In genomic region chr1:202661136-202661845, GRCh38 we compare ENCODE assay signal across 9 cellular contexts. TPM values are rescaled to one million over a fixed set of nuclear protein-coding genes. Genes with fewer than 3 reads are reported as not detected.
DNase-seq lines count a peak whose midpoint lies in the region; ATAC-seq, FAIRE-seq and TF ChIP-seq lines count a peak whose summit lies in the region.
"Had no signal": no experiment of that assay in that cellular context is flagged by ENCODE, and none has a peak within 500 bp of the region (broad histone marks: within the 10 kb centered on the region; RNA-seq: fewer than 3 reads in every experiment).

No MANE protein-coding gene starts in this region.

- POLR2A ChIA-PET in activated CD8-positive, alpha-beta T cell treated with anti-CD3 and anti-CD28 coated beads for 36 hours (lab: Charles Lee), result no interaction called here
- POLR2A ChIA-PET in activated CD8-positive, alpha-beta T cell treated with anti-CD3 and anti-CD28 coated beads, Interleukin-2, amount 10 ng/mL, durations not matched to agents 7 days and 5 days (lab: Charles Lee), result no interaction called here

- no peaks in the 10 kb centered on the region for H3K36me3 Mint-ChIP-seq in activated CD8-positive, alpha-beta T cell treated with anti-CD3 and anti-CD28 coated beads for 36 hours (ENCODE audit: low read depth)
- H3K36me3 Mint-ChIP-seq in activated CD8-positive, alpha-beta T cell treated with anti-CD3 and anti-CD28 coated beads, Interleukin-2, amount 10 ng/mL, durations not matched to agents 7 days and 5 days (ENCODE audit: low read depth), result no peaks in the 10 kb centered on the region
- H3K36me3 Mint-ChIP-seq in endothelial cell (ENCODE audit: low read depth, unreplicated experiment), result no peaks in the 10 kb centered on the region

- H3K4me1 Mint-ChIP-seq in activated CD8-positive, alpha-beta T cell treated with anti-CD3 and anti-CD28 coated beads for 36 hours (ENCODE audit: low read depth), result no peaks in the 10 kb centered on the region
- no peaks in the 10 kb centered on the region for H3K4me1 Mint-ChIP-seq in activated CD8-positive, alpha-beta T cell treated with anti-CD3 and anti-CD28 coated beads, Interleukin-2, amount 10 ng/mL, durations not matched to agents 7 days and 5 days (ENCODE audit: low read depth)
- H3K4me1 Mint-ChIP-seq in endothelial cell (ENCODE audit: unreplicated experiment), result no peaks in the 10 kb centered on the region

- H3K9me3 ChIP-seq in small intestine (ENCODE audit: control insufficient read depth, low read depth), result no peaks in the 10 kb centered on the region

- H3K27ac ChIP-seq in KMS-11 (no peak overlapping the region), small intestine (ENCODE audit: low read depth in 1 of 2, low read length in 1 of 2) (no peak overlapping the region)

- H2AFZ ChIP-seq in KMS-11 (ENCODE audit: low read depth), result no peak overlapping the region

- no peak overlapping the region for H3K4me2 ChIP-seq in KMS-11

- WGBS in small intestine, 3 donors, result 67 to 75% (median 74%) methylated on average over 13 of the region's 13 CpGs

- CTCF ChIA-PET in activated CD8-positive, alpha-beta T cell treated with anti-CD3 and anti-CD28 coated beads for 36 hours (lab: Charles Lee), result no interaction called here
- CTCF ChIA-PET in activated CD8-positive, alpha-beta T cell treated with anti-CD3 and anti-CD28 coated beads, Interleukin-2, amount 10 ng/mL, durations not matched to agents 7 days and 5 days (lab: Charles Lee), result interaction anchor here (0.9 to 1.4 kb wide), 3 partner anchors 14 to 318 kb away, joined by 3 to 4 read pairs (median 3); no protein-coding TSS in a partner anchor

- no peak overlapping the region for H3K9ac ChIP-seq in KMS-11

- intact Hi-C loops in activated CD8-positive, alpha-beta T cell treated with anti-CD3 and anti-CD28 coated beads for 36 hours (cut with micrococcal nuclease), result no loop called here

- no peaks in the 10 kb centered on the region for H3K9me3 Mint-ChIP-seq in activated CD8-positive, alpha-beta T cell treated with anti-CD3 and anti-CD28 coated beads for 36 hours
- H3K9me3 Mint-ChIP-seq in activated CD8-positive, alpha-beta T cell treated with anti-CD3 and anti-CD28 coated beads, Interleukin-2, amount 10 ng/mL, durations not matched to agents 7 days and 5 days (ENCODE audit: insufficient read depth), result no peaks in the 10 kb centered on the region
- H3K9me3 Mint-ChIP-seq in endothelial cell (ENCODE audit: unreplicated experiment), result no peaks in the 10 kb centered on the region

- H3K4me1 ChIP-seq in KMS-11 (ENCODE audit: low read depth, poor library complexity, severe bottlenecking) (no peaks in the 10 kb centered on the region), small intestine (ENCODE audit: control insufficient read depth in 2 of 2, insufficient read depth in 1 of 2, low read depth in 1 of 2, low read length in 1 of 2) (no peaks in the 10 kb centered on the region)

- no peak for DNase-seq in activated CD8-positive, alpha-beta T cell treated with anti-CD3 and anti-CD28 coated beads for 36 hours
- DNase-seq in activated CD8-positive, alpha-beta T cell treated with anti-CD3 and anti-CD28 coated beads, Interleukin-2, amount 10 ng/mL, durations not matched to agents 7 days and 5 days, result no peak
- peak; percentile 7 for DNase-seq in bronchial epithelial cell (ENCODE audit: low read depth)
- peak; percentile 19 for DNase-seq in small intestine
- no peak for DNase-seq in endothelial cell (ENCODE audit: low spot score)
- DNase-seq: activated T-cell treated with anti-CD3 and anti-CD28 coated beads for 4 hours had no signal

- H3K36me3 ChIP-seq in KMS-11 (ENCODE audit: insufficient read depth) (no peaks in the 10 kb centered on the region), bronchial epithelial cell (ENCODE audit: control insufficient read depth, insufficient read depth, low read length) (no peaks in the 10 kb centered on the region), small intestine (ENCODE audit: control insufficient read depth in 2 of 2, insufficient read depth in 2 of 2, low read length in 2 of 2) (no peaks in the 10 kb centered on the region)

- no peaks in the 10 kb centered on the region for H4K20me1 ChIP-seq in KMS-11 (ENCODE audit: insufficient read depth)

- ATAC-seq in activated CD8-positive, alpha-beta T cell treated with anti-CD3 and anti-CD28 coated beads for 36 hours, result peak; percentile 65
- no peak for ATAC-seq in activated CD8-positive, alpha-beta T cell treated with anti-CD3 and anti-CD28 coated beads, Interleukin-2, amount 10 ng/mL, durations not matched to agents 7 days and 5 days
- ATAC-seq in HG02870 (IDR thresholded peaks at IDR 0.05; ENCODE audit: unreplicated experiment), result no peak
- ATAC-seq in HG03442 (IDR thresholded peaks at IDR 0.05; ENCODE audit: unreplicated experiment), result no peak

- peaks cover 21% of the 10 kb centered on the region for H3K27me3 Mint-ChIP-seq in activated CD8-positive, alpha-beta T cell treated with anti-CD3 and anti-CD28 coated beads for 36 hours
- H3K27me3 Mint-ChIP-seq in activated CD8-positive, alpha-beta T cell treated with anti-CD3 and anti-CD28 coated beads, Interleukin-2, amount 10 ng/mL, durations not matched to agents 7 days and 5 days (ENCODE audit: low read depth), result peaks cover 25% of the 10 kb centered on the region
- peaks cover 2% of the 10 kb centered on the region for H3K27me3 Mint-ChIP-seq in endothelial cell (ENCODE audit: unreplicated experiment)

- H3K4me3 Mint-ChIP-seq in activated CD8-positive, alpha-beta T cell treated with anti-CD3 and anti-CD28 coated beads for 36 hours, result no peak overlapping the region
- no peak overlapping the region for H3K4me3 Mint-ChIP-seq in activated CD8-positive, alpha-beta T cell treated with anti-CD3 and anti-CD28 coated beads, Interleukin-2, amount 10 ng/mL, durations not matched to agents 7 days and 5 days
- H3K4me3 Mint-ChIP-seq in endothelial cell (ENCODE audit: unreplicated experiment), result no peak overlapping the region

- FAIRE-seq in bronchial epithelial cell (lab: Jason Lieb, UNC), result no peak
- no peak for FAIRE-seq in small intestine (lab: Jason Lieb, UNC)

- H3K27me3 ChIP-seq in KMS-11 (ENCODE audit: insufficient read depth, low read depth), result peaks cover 68% of the 10 kb centered on the region
- H3K27me3 ChIP-seq in bronchial epithelial cell (ENCODE audit: control insufficient read depth, insufficient read depth, low read length), result peaks cover 10% of the 10 kb centered on the region
- H3K27me3 ChIP-seq in small intestine (ENCODE audit: control insufficient read depth in 2 of 2, insufficient read depth in 2 of 2, low read length in 2 of 2), result peaks cover 0 to 2% of the 10 kb centered on the region in 2 donors

- peak; percentile 34 for TF ChIP-seq CTCF in activated CD8-positive, alpha-beta T cell treated with anti-CD3 and anti-CD28 coated beads for 36 hours (IDR thresholded peaks at IDR 0.05)
- TF ChIP-seq CTCF in KMS-11 (conservative IDR thresholded peaks at IDR 0.05; ENCODE audit: low read depth, low read length) (peak; percentile 71), bronchial epithelial cell (IDR thresholded peaks at IDR 0.05; ENCODE audit: insufficient read depth, low read length, severe bottlenecking) (peak; percentile 56), endothelial cell (IDR thresholded peaks at IDR 0.05; ENCODE audit: unreplicated experiment) (no peak)

- no peak overlapping the region for H3K4me3 ChIP-seq in KMS-11 (IDR thresholded peaks at IDR 0.05; ENCODE audit: insufficient read depth, low read depth, low read length)
- H3K4me3 ChIP-seq in bronchial epithelial cell (ENCODE audit: low read depth, low read length), result no peak overlapping the region
- H3K4me3 ChIP-seq in small intestine (ENCODE audit: low read depth in 1 of 2, low read length in 2 of 2), result no peak overlapping the region

- H3K27ac Mint-ChIP-seq in activated CD8-positive, alpha-beta T cell treated with anti-CD3 and anti-CD28 coated beads for 36 hours, result no peak overlapping the region
- H3K27ac Mint-ChIP-seq in activated CD8-positive, alpha-beta T cell treated with anti-CD3 and anti-CD28 coated beads, Interleukin-2, amount 10 ng/mL, durations not matched to agents 7 days and 5 days, result no peak overlapping the region
- H3K27ac Mint-ChIP-seq in endothelial cell (ENCODE audit: unreplicated experiment), result no peak overlapping the region

- no peaks in the 10 kb centered on the region for H3K79me2 ChIP-seq in KMS-11 (ENCODE audit: insufficient read depth, low read depth)

RNA-seq across cellular contexts. Expression of gene SYT2, which starts 49.0 kb away (rescaled TPM):
- not detected for total RNA-seq in activated CD8-positive, alpha-beta T cell treated with anti-CD3 and anti-CD28 coated beads for 36 hours
- total RNA-seq in activated CD8-positive, alpha-beta T cell treated with anti-CD3 and anti-CD28 coated beads, Interleukin-2, amount 10 ng/mL, durations not matched to agents 7 days and 5 days, result not detected
- total RNA-seq in bronchial epithelial cell, result under 0.01 TPM in 2 replicates
- under 1 TPM in 1 of 3 donors, not detected in 2; 0.03 TPM for polyA plus RNA-seq in small intestine
- total RNA-seq in endothelial cell (ENCODE audit: unreplicated experiment), result 0.33 TPM

Comparison
In these comparisons a context has a peak if more than half of its experiments do, and no peak if none do; other contexts are left out.
1. DNase-seq: peak in bronchial epithelial cell (single experiment) and small intestine (single experiment); none in activated CD8-positive, alpha-beta T cell treated with anti-CD3 and anti-CD28 coated beads for 36 hours (single experiment), activated CD8-positive, alpha-beta T cell treated with anti-CD3 and anti-CD28 coated beads, Interleukin-2, amount 10 ng/mL, durations not matched to agents 7 days and 5 days (single experiment) and endothelial cell (single experiment).